Comparison of ENCODE assay signal across 8 cellular contexts in genomic region chr1:93437976-93438605, GRCh38. TPM values are rescaled to one million over a fixed set of nuclear protein-coding genes. Genes with fewer than 3 reads are reported as not detected.
DNase-seq lines count a peak whose midpoint lies in the region; ATAC-seq, FAIRE-seq and TF ChIP-seq lines count a peak whose summit lies in the region.

No MANE protein-coding gene starts in this region.

- no peaks in the 10 kb centered on the region for H3K9me1 ChIP-seq in endothelial cell of umbilical vein (replicated peaks; ENCODE audit: control insufficient read depth, extremely low read depth, insufficient read depth, low read length)

- no peaks in the 10 kb centered on the region for H3K36me3 ChIP-seq in Karpas-422 (ENCODE audit: insufficient read depth, low read length)
- H3K36me3 ChIP-seq in Panc1 (ENCODE audit: control insufficient read depth, insufficient read depth, low read length): no peaks in the 10 kb centered on the region
- H3K36me3 ChIP-seq in endothelial cell of umbilical vein (ENCODE audit: control insufficient read depth in 2 of 2, extremely low read depth in 1 of 2, insufficient read depth in 2 of 2, low read length in 2 of 2): no peaks in the 10 kb centered on the region

- H3K27me3 ChIP-seq in Karpas-422 (ENCODE audit: low read length) (no peaks in the 10 kb centered on the region), Panc1 (ENCODE audit: control insufficient read depth, insufficient read depth, low read length) (no peaks in the 10 kb centered on the region), endothelial cell of umbilical vein (ENCODE audit: control insufficient read depth in 2 of 2, insufficient read depth in 2 of 2, low read length in 2 of 2) (peaks cover 0 to 12% of the 10 kb centered on the region in 2 experiments)

- H2AFZ ChIP-seq in Karpas-422 (ENCODE audit: low read length) (no peak overlapping the region), endothelial cell of umbilical vein (ENCODE audit: low read depth, low read length) (no peak overlapping the region)

- H3K4me1 ChIP-seq in Karpas-422 (ENCODE audit: low read length): peaks cover 3% of the 10 kb centered on the region; the same call in 1 of the 2 replicates
- no peaks in the 10 kb centered on the region; the same call in none of the 2 replicates for H3K4me1 ChIP-seq in Panc1 (ENCODE audit: control insufficient read depth, insufficient read depth, low read length)
- no peaks in the 10 kb centered on the region for H3K4me1 ChIP-seq in endothelial cell of umbilical vein (ENCODE audit: control insufficient read depth, extremely low read depth, insufficient read depth, low read length)

- H3K79me2 ChIP-seq in Karpas-422 (ENCODE audit: low read length): no peaks in the 10 kb centered on the region
- H3K79me2 ChIP-seq in endothelial cell of umbilical vein (ENCODE audit: control insufficient read depth, insufficient read depth, low read length): no peaks in the 10 kb centered on the region

- H3K27ac ChIP-seq in Karpas-422 (ENCODE audit: low read length) (no peak overlapping the region), Panc1 (ENCODE audit: low read length) (no peak overlapping the region), endothelial cell of umbilical vein (ENCODE audit: insufficient read depth, low read depth, low read length) (no peak overlapping the region)

- in situ Hi-C loops in Panc1 (cut with HindIII; ENCODE audit: low pct_unique_long_range_greater_than_20kb, low sequenced_read_pairs): no loop called here

- peak; percentile 59 for FAIRE-seq in endothelial cell of umbilical vein (lab: Jason Lieb, UNC)

- POLR2A ChIA-PET in Panc1 (lab: Charles Lee): no interaction called here
- POLR2A ChIA-PET in endothelial cell of umbilical vein (lab: Charles Lee): no interaction called here

- no peak for TF ChIP-seq POLR2A in endothelial cell of umbilical vein (IDR thresholded peaks at IDR 0.05; ENCODE audit: low read depth, low read length)

- dilution Hi-C loops in endothelial cell of umbilical vein (cut with MboI; ENCODE audit: extremely low pct_ligation_motif_present, low sequenced_read_pairs): no loop called here

- no peaks in the 10 kb centered on the region for H4K20me1 ChIP-seq in Karpas-422 (ENCODE audit: insufficient read depth, low read depth, low read length)
- H4K20me1 ChIP-seq in endothelial cell of umbilical vein (replicated peaks; ENCODE audit: control insufficient read depth, extremely low read depth, insufficient read depth, low read length): no peaks in the 10 kb centered on the region

- peaks cover 7% of the 10 kb centered on the region for H3K27me3 Mint-ChIP-seq in nephron (ENCODE audit: low read depth)

- no peak overlapping the region for H3K4me3 ChIP-seq in Karpas-422 (ENCODE audit: low read length)
- no peak overlapping the region for H3K4me3 ChIP-seq in Panc1 (ENCODE audit: low read depth in 2 of 2, low read length in 2 of 2)
- no peak overlapping the region for H3K4me3 ChIP-seq in endothelial cell of umbilical vein (replicated peaks in 1 of 3; ENCODE audit: insufficient read depth in 1 of 3, low read depth in 1 of 3, low read length in 3 of 3)

- H3K27ac Mint-ChIP-seq in nephron: no peak overlapping the region

- H3K4me3 Mint-ChIP-seq in nephron: no peak overlapping the region

- H3K9me3 Mint-ChIP-seq in nephron: no peaks in the 10 kb centered on the region

- CTCF ChIA-PET in Panc1 (lab: Charles Lee) (interaction anchor here (0.6 kb wide), 1 partner anchor 379 kb away, joined by 7 read pairs; no protein-coding TSS in a partner anchor), endothelial cell of umbilical vein (lab: Charles Lee) (interaction anchor here (0.6 to 8.8 kb wide), 19 partner anchors 8 to 431 kb away, joined by 3 to 93 read pairs (median 4); no protein-coding TSS in a partner anchor)

- intact Hi-C loops in Panc1 (cut with micrococcal nuclease; ENCODE audit: unreplicated experiment) (loop anchor here (10.0 kb wide), 1 partner anchor 177 kb away; no protein-coding TSS in a partner anchor), endothelial cell of umbilical vein (cut with micrococcal nuclease) (loop anchor here (1.0 to 5.0 kb wide), 7 partner anchors 133 to 412 kb away; no protein-coding TSS in a partner anchor)

- peak; percentile 71; the same call in 1 of the 2 replicates for ATAC-seq in Panc1
- no peak for ATAC-seq in HG03097 (IDR thresholded peaks at IDR 0.05; ENCODE audit: low FRiP score, unreplicated experiment)

- H3K4me2 ChIP-seq in Karpas-422 (ENCODE audit: low read depth, low read length, poor library complexity, severe bottlenecking): no peak overlapping the region
- no peak overlapping the region for H3K4me2 ChIP-seq in endothelial cell of umbilical vein (ENCODE audit: insufficient read depth, low read length)

- no peaks in the 10 kb centered on the region for H3K9me3 ChIP-seq in Karpas-422 (ENCODE audit: low read length)
- H3K9me3 ChIP-seq in Panc1 (ENCODE audit: control insufficient read depth, insufficient read depth, low read depth, low read length): no peaks in the 10 kb centered on the region
- H3K9me3 ChIP-seq in endothelial cell of umbilical vein (replicated peaks; ENCODE audit: control insufficient read depth, insufficient read depth, low read length): no peaks in the 10 kb centered on the region

- TF ChIP-seq CTCF in Panc1 (IDR thresholded peaks at IDR 0.05) (peak; percentile 56; the same call in 1 of the 2 replicates), endothelial cell of umbilical vein (IDR thresholded peaks at IDR 0.05; ENCODE audit: extremely low read depth in 1 of 2, insufficient read depth in 1 of 2, low read depth in 1 of 2, low read length in 2 of 2) (peak; percentile 26 to 29), nephron (IDR thresholded peaks at IDR 0.05; ENCODE audit: unreplicated experiment in 3 of 3) (peak; percentile 70 to 83 (median 74))

- no peaks in the 10 kb centered on the region for H3K36me3 Mint-ChIP-seq in nephron (ENCODE audit: low read depth)

- H3K4me1 Mint-ChIP-seq in nephron: peaks cover 4% of the 10 kb centered on the region

- BruUV-seq in Panc1 (replicated peaks; lab: Mats Ljungman, UMichigan) (no TSS peak), endothelial cell of umbilical vein (replicated peaks; lab: Mats Ljungman, UMichigan) (no TSS peak)

- DNase-seq in DMS79 (lab: John Stamatoyannopoulos, UW) (peak; percentile 16), Karpas-422 (peak; percentile 81), Panc1 (ENCODE audit: low read depth, low spot score) (no peak), endothelial cell of umbilical vein (ENCODE audit: low read depth, low spot score) (peak; percentile 69), islet precursor cell (no peak)
- no peak for DNase-seq in activated CD8-positive, alpha-beta memory T cell treated with anti-CD3 and anti-CD28 coated beads, Interleukin-2, amount 50 U/mL, for 4 hours

- H3K9me2 ChIP-seq in Karpas-422 (replicated peaks; ENCODE audit: insufficient read depth, low read length): no peaks in the 10 kb centered on the region

- H3K9ac ChIP-seq in Karpas-422 (ENCODE audit: low read length) (no peak overlapping the region), endothelial cell of umbilical vein (replicated peaks; ENCODE audit: extremely low read depth, insufficient read depth, low read length) (no peak overlapping the region)

TF ChIP-seq in endothelial cell of umbilical vein, 7 proteins besides CTCF, POLR2A, EP300 and RAD21:
- no peak for TF ChIP-seq GATA2 (IDR thresholded peaks at IDR 0.05; ENCODE audit: insufficient read depth, insufficient read length, low read depth, low read length)
- no peak for TF ChIP-seq MYC (IDR thresholded peaks at IDR 0.05; ENCODE audit: low read depth, low read length)
- no peak for TF ChIP-seq EZH2 (IDR thresholded peaks at IDR 0.05; ENCODE audit: borderline replicate concordance, low read depth, low read length, severe bottlenecking)
- TF ChIP-seq POLR2AphosphoS5 (IDR thresholded peaks at IDR 0.05; ENCODE audit: insufficient read depth, low read depth, low read length): no peak
- no peak for TF ChIP-seq JUN (IDR thresholded peaks at IDR 0.05; ENCODE audit: borderline replicate concordance, insufficient read depth, insufficient read length, low read depth)
- TF ChIP-seq FOS (IDR thresholded peaks at IDR 0.05; ENCODE audit: borderline replicate concordance, insufficient read depth, low read length): no peak
- TF ChIP-seq, protein P1, sequence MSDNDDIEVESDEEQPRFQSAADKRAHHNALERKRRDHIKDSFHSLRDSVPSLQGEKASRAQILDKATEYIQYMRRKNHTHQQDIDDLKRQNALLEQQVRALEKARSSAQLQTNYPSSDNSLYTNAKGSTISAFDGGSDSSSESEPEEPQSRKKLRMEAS (IDR thresholded peaks at IDR 0.05; ENCODE audit: insufficient read depth, insufficient read length): no peak

RNA-seq across cellular contexts. Expression of gene FNBP1L, which starts 9.8 kb away (rescaled TPM):
- total RNA-seq in Karpas-422 (2014; rRNA removed; shearing (Covaris generic); ENCODE audit: low replicate concordance): 0.04 and 0.41 TPM in 2 replicates
- 25.1 TPM for total RNA-seq in Panc1 (2021; ENCODE audit: unreplicated experiment)
- 17.5 TPM for polyA plus RNA-seq in Panc1 (2012; ENCODE audit: insufficient read length)
- 56.4 and 56.5 TPM in 2 replicates for total RNA-seq in endothelial cell of umbilical vein
- 23.3 and 28.1 TPM in 2 replicates for polyA plus RNA-seq in endothelial cell of umbilical vein
- 25.2 and 25.4 TPM in 2 replicates for polyA plus RNA-seq in endothelial cell of umbilical vein (2011; cell fraction: cytosol; rRNA removed)
- polyA plus RNA-seq in endothelial cell of umbilical vein (2011; cell fraction: nucleus; rRNA removed): 52.9 and 74.4 TPM in 2 replicates
- 41.1 and 50.1 TPM in 2 replicates for polyA plus RNA-seq in endothelial cell of umbilical vein (2012)
- polyA minus RNA-seq in endothelial cell of umbilical vein: 51.4 and 57.2 TPM in 2 replicates
- 9.4 TPM for polyA minus RNA-seq in endothelial cell of umbilical vein (2011; cell fraction: cytosol; rRNA and poly(A)+ RNA removed)
- polyA minus RNA-seq in endothelial cell of umbilical vein (2011; cell fraction: nucleus; rRNA and poly(A)+ RNA removed): 87.4 and 109 TPM in 2 replicates

Comparison
In these comparisons a context has a peak if more than half of its experiments do, and no peak if none do; other contexts are left out.
1. DNase-seq: peak in DMS79 (single experiment), Karpas-422 (single experiment) and endothelial cell of umbilical vein (single experiment); none in Panc1 (single experiment), islet precursor cell (single experiment) and activated CD8-positive, alpha-beta memory T cell treated with anti-CD3 and anti-CD28 coated beads, Interleukin-2, amount 50 U/mL, for 4 hours (single experiment).
2. RNA of gene FNBP1L, which starts 9.8 kb away (total RNA-seq): 56.4 to 56.5 TPM in endothelial cell of umbilical vein and 25.1 TPM in Panc1 (single experiment); 0.04 to 0.41 TPM in Karpas-422; every median in the first group is over 10 times any median in the second.
3. Peak in every context shown above with its lines, with median percentiles within 50 percentile points of each other: CTCF ChIP-seq.